In genomic region chr6:169881398-169881797, GRCh38 we compare ENCODE assay signal across 16 cellular contexts.
A peak's percentile ranks its signal among the peaks of the same experiment; 100 is the strongest.
DNase-seq lines count a peak whose midpoint lies in the region; ATAC-seq and TF ChIP-seq lines count a peak whose summit lies in the region.
"Had no signal": no experiment of that assay in that cellular context is flagged by ENCODE, and none has a peak within 500 bp of the region (broad histone marks: within the 10 kb centered on the region; RNA-seq: fewer than 3 reads in every experiment).

No MANE protein-coding gene starts in this region.

- no peak overlapping the region for H3K27ac ChIP-seq in coronary artery
- H3K27ac ChIP-seq in vagina = no peak overlapping the region
- no peak overlapping the region for H3K27ac ChIP-seq in PC-3 (ENCODE audit: low read length)
- H3K27ac ChIP-seq: BLaER1 treated with 17β-estradiol and CSF1 and Interleukin-3, amounts not matched to agents 10 nM and 100 nM had no signal

- no peak overlapping the region for H3K4me3 Mint-ChIP-seq in activated CD8-positive, alpha-beta memory T cell treated with anti-CD3 and anti-CD28 coated beads, Interleukin-2, amount 10 ng/mL, durations not matched to agents 7 days and 5 days
- H3K4me3 Mint-ChIP-seq: CD4-positive, alpha-beta T cell; GM23338 had no signal

- intact Hi-C loops in vagina (cut with DNase I) (no loop called here), PC-3 (cut with micrococcal nuclease) (no loop called here)

- no peaks in the 10 kb centered on the region for H3K4me1 ChIP-seq in vagina
- no peaks in the 10 kb centered on the region for H3K4me1 ChIP-seq in PC-3 (ENCODE audit: insufficient read depth, low read length)
- H3K4me1 ChIP-seq: BLaER1 treated with 17β-estradiol and CSF1 and Interleukin-3, amounts not matched to agents 10 nM and 100 nM had no signal

- H3K36me3 ChIP-seq in vagina = no peaks in the 10 kb centered on the region
- H3K36me3 ChIP-seq in PC-3 (ENCODE audit: low read depth, low read length) = no peaks in the 10 kb centered on the region
- H3K36me3 ChIP-seq: BLaER1 treated with 17β-estradiol and CSF1 and Interleukin-3, amounts not matched to agents 10 nM and 100 nM had no signal

- H3K79me2 ChIP-seq in PC-3 (ENCODE audit: low read length) = no peaks in the 10 kb centered on the region

- TF ChIP-seq POLR2A in vagina (IDR thresholded peaks at IDR 0.05) = no peak

- CTCF ChIA-PET in activated CD8-positive, alpha-beta memory T cell treated with anti-CD3 and anti-CD28 coated beads, Interleukin-2, amount 10 ng/mL, durations not matched to agents 7 days and 5 days (lab: Charles Lee) = no interaction called here
- CTCF ChIA-PET in PC-3 (lab: Charles Lee) = no interaction called here

- H3K27ac Mint-ChIP-seq in activated CD8-positive, alpha-beta memory T cell treated with anti-CD3 and anti-CD28 coated beads, Interleukin-2, amount 10 ng/mL, durations not matched to agents 7 days and 5 days = no peak overlapping the region
- H3K27ac Mint-ChIP-seq: CD4-positive, alpha-beta T cell; GM23338 had no signal

- peaks cover 2% of the 10 kb centered on the region for H3K9me3 Mint-ChIP-seq in activated CD8-positive, alpha-beta memory T cell treated with anti-CD3 and anti-CD28 coated beads, Interleukin-2, amount 10 ng/mL, durations not matched to agents 7 days and 5 days (ENCODE audit: low read depth)
- H3K9me3 Mint-ChIP-seq: CD4-positive, alpha-beta T cell; GM23338 had no signal

- POLR2A ChIA-PET in PC-3 (lab: Charles Lee; ENCODE audit: unreplicated experiment) = no interaction called here

- H4K20me1 ChIP-seq in PC-3 (ENCODE audit: low read length) = no peaks in the 10 kb centered on the region
- H4K20me1 ChIP-seq: BLaER1 treated with 17β-estradiol and CSF1 and Interleukin-3, amounts not matched to agents 10 nM and 100 nM had no signal

- BruUV-seq in PC-3 (replicated peaks; lab: Mats Ljungman, UMichigan) = no TSS peak

- H3K36me3 Mint-ChIP-seq in activated CD8-positive, alpha-beta memory T cell treated with anti-CD3 and anti-CD28 coated beads, Interleukin-2, amount 10 ng/mL, durations not matched to agents 7 days and 5 days = no peaks in the 10 kb centered on the region

- no peak overlapping the region for H3K4me2 ChIP-seq in PC-3 (ENCODE audit: low read length)
- H3K4me2 ChIP-seq: BLaER1 treated with 17β-estradiol and CSF1 and Interleukin-3, amounts not matched to agents 10 nM and 100 nM; GM23338 had no signal

- peaks cover 2% of the 10 kb centered on the region for H3K4me1 Mint-ChIP-seq in activated CD8-positive, alpha-beta memory T cell treated with anti-CD3 and anti-CD28 coated beads, Interleukin-2, amount 10 ng/mL, durations not matched to agents 7 days and 5 days
- H3K4me1 Mint-ChIP-seq: GM23338 had no signal

- peaks cover 44% of the 10 kb centered on the region for H3K27me3 Mint-ChIP-seq in activated CD8-positive, alpha-beta memory T cell treated with anti-CD3 and anti-CD28 coated beads, Interleukin-2, amount 10 ng/mL, durations not matched to agents 7 days and 5 days

- no peak overlapping the region for H2AFZ ChIP-seq in PC-3 (ENCODE audit: low read length)
- H2AFZ ChIP-seq: GM23338 had no signal

- no peak overlapping the region for H3K9ac ChIP-seq in PC-3 (ENCODE audit: low read length)
- H3K9ac ChIP-seq: BLaER1 treated with 17β-estradiol and CSF1 and Interleukin-3, amounts not matched to agents 10 nM and 100 nM had no signal

- no peak for ATAC-seq in activated CD8-positive, alpha-beta memory T cell treated with anti-CD3 and anti-CD28 coated beads, Interleukin-2, amount 10 ng/mL, durations not matched to agents 7 days and 5 days
- ATAC-seq in HG03457 (IDR thresholded peaks at IDR 0.05; ENCODE audit: unreplicated experiment) = no peak
- ATAC-seq in PC-3 = no peak
- ATAC-seq: GM12878, GM23338 had no signal

- H3K9me2 ChIP-seq in PC-3 (replicated peaks; ENCODE audit: low read length) = no peaks in the 10 kb centered on the region

- H3K4me3 ChIP-seq in coronary artery (no peak overlapping the region), vagina (no peak overlapping the region), PC-3 (ENCODE audit: low read length) (no peak overlapping the region)
- H3K4me3 ChIP-seq: BLaER1 treated with 17β-estradiol and CSF1 and Interleukin-3, amounts not matched to agents 10 nM and 100 nM; GM12878; GM23338 had no signal

- H3K9me3 ChIP-seq in vagina = no peaks in the 10 kb centered on the region
- H3K9me3 ChIP-seq in PC-3 (ENCODE audit: low read length) = no peaks in the 10 kb centered on the region

- H3F3A ChIP-seq in PC-3 (ENCODE audit: low read length, unreplicated experiment) = no peaks in the 10 kb centered on the region

- no peaks in the 10 kb centered on the region for H3K27me3 ChIP-seq in vagina
- peaks cover 36% of the 10 kb centered on the region for H3K27me3 ChIP-seq in PC-3 (ENCODE audit: low read length)
- H3K27me3 ChIP-seq: BLaER1 treated with 17β-estradiol and CSF1 and Interleukin-3, amounts not matched to agents 10 nM and 100 nM had no signal

- DNase-seq in activated CD8-positive, alpha-beta memory T cell treated with anti-CD3 and anti-CD28 coated beads, Interleukin-2, amount 10 ng/mL, durations not matched to agents 7 days and 5 days = peak; percentile 34
- no peak for DNase-seq in activated CD8-positive, alpha-beta memory T cell treated with anti-CD3 and anti-CD28 coated beads, Interleukin-2, amount 50 U/mL, for 4 hours
- DNase-seq in coronary artery (ENCODE audit: low spot score) (peak; percentile 33), iPS-NIHi7 (ENCODE audit: extremely low spot score) (peak; percentile 4), vagina (ENCODE audit: extremely low spot score in 2 of 2) (peak; percentile 37 to 49), PC-3 (no peak)
- DNase-seq: ACHN; Calu3; CD4-positive, alpha-beta T cell; DMS 273 treated with DMSO at 0.1 percent for 48 hours; H7; IMR-90 had no signal

- TF ChIP-seq CTCF in coronary artery (IDR thresholded peaks at IDR 0.05) (no peak), vagina (IDR thresholded peaks at IDR 0.05) (no peak), PC-3 (conservative IDR thresholded peaks at IDR 0.05; ENCODE audit: low read depth, low read length) (no peak)

Comparison
In these comparisons a context has a peak if more than half of its experiments do, and no peak if none do; other contexts are left out.
1. DNase-seq: peak in activated CD8-positive, alpha-beta memory T cell treated with anti-CD3 and anti-CD28 coated beads, Interleukin-2, amount 10 ng/mL, durations not matched to agents 7 days and 5 days (single experiment), coronary artery (single experiment), iPS-NIHi7 (single experiment) and vagina (2 of 2); none in activated CD8-positive, alpha-beta memory T cell treated with anti-CD3 and anti-CD28 coated beads, Interleukin-2, amount 50 U/mL, for 4 hours (single experiment) and PC-3 (single experiment).